6 cellular contexts compared by ENCODE assay signal in the genomic region with DNA sequence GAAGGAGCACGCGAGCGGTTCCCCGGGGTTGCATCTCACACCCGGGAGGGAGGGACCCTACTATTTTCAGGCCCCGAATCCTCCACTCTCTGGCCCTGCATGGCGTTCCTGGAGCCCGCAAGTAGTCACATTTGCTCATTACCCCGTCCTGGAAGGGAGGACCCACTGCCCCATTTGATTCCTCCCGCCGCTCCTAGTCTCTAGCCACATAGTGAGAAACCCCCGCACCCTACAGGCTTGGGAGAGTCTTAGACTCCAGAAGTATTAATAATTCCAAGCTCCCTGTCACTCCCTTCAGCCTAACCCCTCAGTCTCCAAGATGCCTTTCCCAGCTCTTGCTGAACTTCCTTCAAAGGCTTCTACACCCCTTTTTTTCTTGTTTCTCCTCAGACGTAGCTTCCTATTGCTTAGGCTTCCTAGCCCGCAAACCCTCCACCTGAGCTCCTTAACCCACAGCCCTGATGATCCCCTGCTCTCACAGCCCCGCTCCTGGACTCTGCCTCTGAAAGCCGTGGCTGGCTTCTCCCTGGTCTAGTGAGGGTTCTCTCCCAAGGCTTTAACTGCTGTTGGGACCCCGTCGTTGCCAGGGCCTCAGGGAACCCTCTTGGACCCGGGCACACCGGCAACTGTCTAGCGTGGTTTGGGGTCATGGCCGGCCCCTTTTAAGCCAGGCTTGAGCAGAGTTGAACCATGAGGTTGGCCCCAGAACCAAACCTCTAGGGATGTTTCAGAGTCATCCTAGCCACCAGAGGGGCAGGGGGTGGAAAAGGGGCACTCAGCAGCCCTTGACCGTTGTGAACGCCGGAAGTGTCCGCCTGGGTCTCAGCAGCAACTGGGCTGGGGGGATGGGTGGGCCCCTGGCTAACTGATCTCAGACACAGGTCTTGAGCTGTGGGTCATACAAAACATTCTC. TPM values are rescaled to one million over a fixed set of nuclear protein-coding genes. Genes with fewer than 3 reads are reported as not detected.
DNase-seq lines count a peak whose midpoint lies in the region; ATAC-seq and TF ChIP-seq lines count a peak whose summit lies in the region.

No MANE protein-coding gene starts in this region.

- TF ChIP-seq CTCF in astrocyte of the spinal cord (IDR thresholded peaks at IDR 0.05; ENCODE audit: low read depth, low read length) = no peak

- POLR2A ChIA-PET in naive thymus-derived CD4-positive, alpha-beta T cell (lab: Charles Lee) = interaction anchor here (0.5 to 5.6 kb wide), 19 partner anchors 8 to 344 kb away, joined by 3 to 74 read pairs (median 12); a partner anchor contains a TSS

- peak overlapping the region; percentile 96 for H3K27ac Mint-ChIP-seq in activated naive CD4-positive, alpha-beta T cell treated with anti-CD3 and anti-CD28 coated beads, Interleukin-2, amount 10 ng/mL, durations not matched to agents 7 days and 5 days
- peak overlapping the region; percentile 80 to 98 (median 93) for H3K27ac Mint-ChIP-seq in naive thymus-derived CD4-positive, alpha-beta T cell

- H3K9me3 ChIP-seq in naive thymus-derived CD4-positive, alpha-beta T cell (ENCODE audit: control insufficient read depth in 2 of 3, low read length in 3 of 3) = no peaks in the 10 kb centered on the region

- peaks cover 41% of the 10 kb centered on the region in 2 donors for H3K4me1 ChIP-seq in naive thymus-derived CD4-positive, alpha-beta T cell (ENCODE audit: control insufficient read depth in 2 of 2, insufficient read depth in 2 of 2, low read length in 2 of 2)

- peaks cover 57% of the 10 kb centered on the region for H3K4me1 Mint-ChIP-seq in activated naive CD4-positive, alpha-beta T cell treated with anti-CD3 and anti-CD28 coated beads, Interleukin-2, amount 10 ng/mL, durations not matched to agents 7 days and 5 days
- H3K4me1 Mint-ChIP-seq in naive thymus-derived CD4-positive, alpha-beta T cell = peaks cover 29 to 65% (median 51%) of the 10 kb centered on the region in 7 donors

- peaks cover 0 to 14% (median 0%) of the 10 kb centered on the region in 3 experiments for H3K36me3 ChIP-seq in naive thymus-derived CD4-positive, alpha-beta T cell (ENCODE audit: control insufficient read depth in 2 of 3, insufficient read depth in 3 of 3, low read length in 3 of 3)

- peaks cover 10% of the 10 kb centered on the region for H3K36me3 Mint-ChIP-seq in activated naive CD4-positive, alpha-beta T cell treated with anti-CD3 and anti-CD28 coated beads, Interleukin-2, amount 10 ng/mL, durations not matched to agents 7 days and 5 days
- peaks cover 0 to 2% (median 0%) of the 10 kb centered on the region in 5 donors for H3K36me3 Mint-ChIP-seq in naive thymus-derived CD4-positive, alpha-beta T cell

- no peak for DNase-seq in activated naive CD4-positive, alpha-beta T cell treated with anti-CD3 and anti-CD28 coated beads, Interleukin-2, amount 10 ng/mL, durations not matched to agents 7 days and 5 days
- DNase-seq in activated naive CD4-positive, alpha-beta T cell treated with anti-CD3 and anti-CD28 coated beads, Interleukin-2, amount 50 U/mL, for 16 hours = no peak
- DNase-seq in astrocyte of the spinal cord (ENCODE audit: low read depth, low spot score) (no peak), NCI-H345 treated with DMSO at 0.1 percent for 48 hours (lab: John Stamatoyannopoulos, UW; ENCODE audit: unreplicated experiment) (no peak)
- DNase-seq in naive thymus-derived CD4-positive, alpha-beta T cell = peak in 2 of 9 donors; percentile 49
- no peak for DNase-seq in stimulated activated CD4-positive, alpha-beta T cell treated with anti-CD3 and anti-CD28 coated beads, Interleukin-1b, Interleukin-23, amount 100 ng/mL, for 48 hours

- no peaks in the 10 kb centered on the region for H3K9me3 Mint-ChIP-seq in activated naive CD4-positive, alpha-beta T cell treated with anti-CD3 and anti-CD28 coated beads, Interleukin-2, amount 10 ng/mL, durations not matched to agents 7 days and 5 days
- peaks cover 0 to 2% (median 0%) of the 10 kb centered on the region in 11 donors for H3K9me3 Mint-ChIP-seq in naive thymus-derived CD4-positive, alpha-beta T cell

- H3K27me3 ChIP-seq in naive thymus-derived CD4-positive, alpha-beta T cell (ENCODE audit: control insufficient read depth in 2 of 2, insufficient read depth in 2 of 2, low read length in 2 of 2) = no peaks in the 10 kb centered on the region

- CTCF ChIA-PET in activated naive CD4-positive, alpha-beta T cell treated with anti-CD3 and anti-CD28 coated beads, Interleukin-2, amount 10 ng/mL, durations not matched to agents 7 days and 5 days (lab: Charles Lee) = interaction anchor here (0.7 to 6.3 kb wide), 10 partner anchors 14 to 73 kb away, joined by 3 to 48 read pairs (median 6); a partner anchor contains a TSS
- CTCF ChIA-PET in naive thymus-derived CD4-positive, alpha-beta T cell (lab: Charles Lee) = interaction anchor here (0.6 to 6.0 kb wide), 9 partner anchors 12 to 123 kb away, joined by 3 to 36 read pairs (median 8); a partner anchor contains a TSS

- H3K4me3 Mint-ChIP-seq in activated naive CD4-positive, alpha-beta T cell treated with anti-CD3 and anti-CD28 coated beads, Interleukin-2, amount 10 ng/mL, durations not matched to agents 7 days and 5 days = peak overlapping the region; percentile 97
- H3K4me3 Mint-ChIP-seq in naive thymus-derived CD4-positive, alpha-beta T cell = peak overlapping the region; percentile 87 to 97 (median 93)

- H3K4me3 ChIP-seq in astrocyte of the spinal cord (ENCODE audit: low read depth, low read length) = peak overlapping the region; percentile 82
- peak overlapping the region; percentile 81 for H3K4me3 ChIP-seq in naive thymus-derived CD4-positive, alpha-beta T cell (ENCODE audit: low read length)

- H3K27me3 Mint-ChIP-seq in activated naive CD4-positive, alpha-beta T cell treated with anti-CD3 and anti-CD28 coated beads, Interleukin-2, amount 10 ng/mL, durations not matched to agents 7 days and 5 days = peaks cover 7% of the 10 kb centered on the region
- peaks cover 0 to 2% (median 0%) of the 10 kb centered on the region in 5 donors for H3K27me3 Mint-ChIP-seq in naive thymus-derived CD4-positive, alpha-beta T cell

- intact Hi-C loops in naive thymus-derived CD4-positive, alpha-beta T cell (cut with micrococcal nuclease) = loop anchor here (2.0 to 10.0 kb wide), 9 partner anchors 138 to 1263 kb away; a partner anchor contains a TSS

- no peak for ATAC-seq in naive thymus-derived CD4-positive, alpha-beta T cell

- in situ Hi-C loops in astrocyte of the spinal cord (cut with HindIII; ENCODE audit: low sequenced_read_pairs) = no loop called here

- H3K27ac ChIP-seq in naive thymus-derived CD4-positive, alpha-beta T cell (ENCODE audit: low read depth, low read length) = peak overlapping the region; percentile 85

RNA-seq across cellular contexts. Expression of a gene that starts 0.9 kb away (rescaled TPM):
- 100 to 1,000 TPM in 3 of 5 experiments, 10 to 100 TPM in 2; 64.2 to 124 (median 102) TPM for total RNA-seq in naive thymus-derived CD4-positive, alpha-beta T cell
- polyA plus RNA-seq in naive thymus-derived CD4-positive, alpha-beta T cell = 10 to 100 TPM; 20.8 to 22.3 TPM

RNA-seq across cellular contexts. Expression of a gene that starts 29.6 kb away (rescaled TPM):
- total RNA-seq in naive thymus-derived CD4-positive, alpha-beta T cell = 100 to 1,000 TPM in 1 of 5 experiments, 1 to 10 TPM in 1, not detected in 3; 6.4 to 123 TPM
- under 1 TPM in 1 of 2 donors, not detected in 1; 0.71 TPM for polyA plus RNA-seq in naive thymus-derived CD4-positive, alpha-beta T cell

RNA-seq across cellular contexts. Expression of a gene that starts 30.0 kb away (rescaled TPM):
- total RNA-seq in naive thymus-derived CD4-positive, alpha-beta T cell = 100 to 1,000 TPM in 2 of 5 experiments, 10 to 100 TPM in 3; 66.4 to 157 (median 89.2) TPM
- polyA plus RNA-seq in naive thymus-derived CD4-positive, alpha-beta T cell = 10 to 100 TPM; 12.9 to 23.0 TPM

RNA-seq across cellular contexts. Expression of a gene that starts 49.0 kb away (rescaled TPM):
- total RNA-seq in naive thymus-derived CD4-positive, alpha-beta T cell = 10 to 100 TPM in 1 of 5 experiments, 1 to 10 TPM in 4; 3.9 to 27.4 (median 7.5) TPM
- 1 to 10 TPM; 1.9 to 3.6 TPM for polyA plus RNA-seq in naive thymus-derived CD4-positive, alpha-beta T cell

RNA-seq across cellular contexts. Expression of a gene that starts 49.2 kb away (rescaled TPM):
- total RNA-seq in naive thymus-derived CD4-positive, alpha-beta T cell = 1 to 10 TPM in 1 of 5 experiments, under 1 TPM in 3, not detected in 1; 0.27 to 1.6 (median 0.62) TPM
- not detected for polyA plus RNA-seq in naive thymus-derived CD4-positive, alpha-beta T cell
